ENCODE assay signal across 35 cellular contexts in the genomic region with DNA sequence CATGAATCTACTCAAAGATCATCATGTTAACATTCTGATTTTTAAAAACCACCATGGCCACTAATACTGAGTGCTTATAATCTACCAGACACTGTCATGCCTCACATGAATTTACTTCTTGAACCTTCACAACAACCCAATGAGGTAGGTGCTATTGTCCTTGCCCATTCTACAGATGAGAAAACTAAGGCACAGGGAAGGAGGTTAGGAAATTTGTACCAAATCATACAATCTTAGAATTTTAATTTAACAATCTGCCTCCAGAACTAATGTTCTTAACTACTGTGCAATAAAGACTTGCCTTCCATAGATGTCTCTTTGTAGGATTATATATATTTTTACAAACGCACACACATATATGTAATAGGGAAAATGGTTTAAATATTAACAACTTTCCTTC.
DNase-seq lines count a peak whose midpoint lies in the region; ATAC-seq, FAIRE-seq and TF ChIP-seq lines count a peak whose summit lies in the region.
"Had no signal": no experiment of that assay in that cellular context is flagged by ENCODE, and none has a peak within 500 bp of the region (broad histone marks: within the 10 kb centered on the region; RNA-seq: fewer than 3 reads in every experiment).

No MANE protein-coding gene starts in this region.

- in situ Hi-C loops in HepG2 (cut with HindIII; ENCODE audit: extremely low pct_ligation_motif_present, low pct_unique_long_range_greater_than_20kb): no loop called here
- in situ Hi-C loops in K562 (cut with MboI): no loop called here

- H3K9me1 ChIP-seq in K562 (ENCODE audit: control insufficient read depth, insufficient read depth, low read length): no peaks in the 10 kb centered on the region

- DNase-seq in HepG2 (ENCODE audit: low spot score) (no peak), right lobe of liver (no peak), astrocyte (ENCODE audit: low read depth) (no peak), K562 (ENCODE audit: extremely low read depth in 1 of 4, low spot score in 3 of 4) (no peak), NOMO-1 treated with dmso at 0.1 percent for 144 hours (lab: John Stamatoyannopoulos, UW; ENCODE audit: unreplicated experiment) (no peak), aorta (no peak)
- DNase-seq: 8988T; ACHN; AML-193; BE2C; C1 segment of cervical spinal cord; Caco-2; Calu3; CD4-positive, alpha-beta memory T cell; CD4-positive, alpha-beta T cell; CD8-positive, alpha-beta memory T cell; CD8-positive, alpha-beta T cell; COR-L47; DMS 273 treated with DMSO at 0.1 percent for 48 hours; DMS153; DMS53; DMS79; DMS79 treated with DMSO at 0.1 percent for 48 hours; DND-41; EL had no signal

- BruUV-seq in HepG2 (replicated peaks; lab: Mats Ljungman, UMichigan) (no TSS peak), K562 (replicated peaks; lab: Mats Ljungman, UMichigan) (no TSS peak)

- H3K27me3 Mint-ChIP-seq in astrocyte (ENCODE audit: low read depth, unreplicated experiment): no peaks in the 10 kb centered on the region
- H3K27me3 Mint-ChIP-seq: B cell; CD4-positive, alpha-beta T cell had no signal

- CTCF ChIA-PET in HepG2 (lab: Yijun Ruan, JAX; ENCODE audit: low intra/inter-chr PET ratio, low total read pairs): no interaction called here
- CTCF ChIA-PET in K562 (lab: Yijun Ruan, JAX; ENCODE audit: low intra/inter-chr PET ratio): no interaction called here

- peaks cover 6% of the 10 kb centered on the region; the same call in 1 of the 2 replicates for H3K4me1 ChIP-seq in HepG2 (ENCODE audit: insufficient read depth, low read length)
- H3K4me1 ChIP-seq in right lobe of liver: no peaks in the 10 kb centered on the region
- H3K4me1 ChIP-seq in astrocyte (ENCODE audit: insufficient read depth, low read length): peaks cover 15% of the 10 kb centered on the region
- peaks cover 0 to 5% of the 10 kb centered on the region in 2 experiments; a peak in 1 of 5 replicates for H3K4me1 ChIP-seq in K562 (replicated peaks in 1 of 2; ENCODE audit: control insufficient read depth in 2 of 2, insufficient read depth in 2 of 2, low read length in 2 of 2)
- H3K4me1 ChIP-seq in aorta (ENCODE audit: control insufficient read depth in 1 of 2, insufficient read depth in 2 of 2, low read length in 2 of 2): no peaks in the 10 kb centered on the region
- H3K4me1 ChIP-seq: BLaER1 had no signal

- no peaks in the 10 kb centered on the region for H3K36me3 Mint-ChIP-seq in astrocyte (ENCODE audit: low read depth, unreplicated experiment)
- H3K36me3 Mint-ChIP-seq: CD14-positive monocyte; CD4-positive, alpha-beta memory T cell; CD4-positive, CD25-positive, alpha-beta regulatory T cell; CD8-positive, alpha-beta memory T cell; CD8-positive, alpha-beta T cell had no signal

- no peaks in the 10 kb centered on the region for H3K9me3 ChIP-seq in HepG2 (ENCODE audit: low read length)
- no peaks in the 10 kb centered on the region for H3K9me3 ChIP-seq in right lobe of liver
- H3K9me3 ChIP-seq in astrocyte (ENCODE audit: insufficient read depth, low read depth, low read length): no peaks in the 10 kb centered on the region
- no peaks in the 10 kb centered on the region for H3K9me3 ChIP-seq in K562 (replicated peaks; ENCODE audit: control insufficient read depth, insufficient read depth, low read depth, low read length)
- no peaks in the 10 kb centered on the region for H3K9me3 ChIP-seq in aorta (ENCODE audit: control insufficient read depth, low read length)
- H3K9me3 ChIP-seq: A549; BE2C; BLaER1; BLaER1 treated with 17β-estradiol and CSF1 and Interleukin-3, amounts not matched to agents 10 nM and 100 nM; Caco-2 had no signal

- TF ChIP-seq RAD21 in HepG2 (CRISPR knock-in tag; IDR thresholded peaks at IDR 0.05): no peak
- TF ChIP-seq RAD21 in K562 (CRISPR knock-in tag; conservative IDR thresholded peaks at IDR 0.05 in 1 of 2, IDR thresholded peaks at IDR 0.05 in 1 of 2): no peak

- H4K20me1 ChIP-seq in HepG2 (ENCODE audit: insufficient read depth, low read length) (no peaks in the 10 kb centered on the region), astrocyte (ENCODE audit: insufficient read depth, low read length) (no peaks in the 10 kb centered on the region), K562 (replicated peaks; ENCODE audit: control insufficient read depth, insufficient read depth, low read length) (no peaks in the 10 kb centered on the region)
- H4K20me1 ChIP-seq: BLaER1; BLaER1 treated with 17β-estradiol and CSF1 and Interleukin-3, amounts not matched to agents 10 nM and 100 nM had no signal

- no peaks in the 10 kb centered on the region for H3K9me3 Mint-ChIP-seq in astrocyte (ENCODE audit: unreplicated experiment)
- H3K9me3 Mint-ChIP-seq: CD4-positive, alpha-beta memory T cell; CD4-positive, alpha-beta T cell; CD8-positive, alpha-beta memory T cell; CD8-positive, alpha-beta T cell had no signal

- no peak for ATAC-seq in HepG2
- no peak for ATAC-seq in right lobe of liver
- ATAC-seq in K562: no peak
- ATAC-seq in aorta (ENCODE audit: low FRiP score): no peak
- ATAC-seq: A549; CD8-positive, alpha-beta T cell had no signal

- TF ChIP-seq EP300 in HepG2 (IDR thresholded peaks at IDR 0.05; ENCODE audit: low read depth in 2 of 2, low read length in 2 of 2) (no peak), HepG2 (CRISPR knock-in tag; IDR thresholded peaks at IDR 0.05; ENCODE audit: borderline replicate concordance) (no peak), K562 (IDR thresholded peaks at IDR 0.05; ENCODE audit: low read length) (no peak)

- peaks cover 12% of the 10 kb centered on the region for H3K4me1 Mint-ChIP-seq in astrocyte (ENCODE audit: low read depth, unreplicated experiment)
- H3K4me1 Mint-ChIP-seq: B cell; CD4-positive, alpha-beta memory T cell; CD4-positive, CD25-positive, alpha-beta regulatory T cell; CD8-positive, alpha-beta memory T cell had no signal

- H3K4me3 ChIP-seq in HepG2 (replicated peaks in 1 of 3; ENCODE audit: insufficient read depth in 1 of 3, low read depth in 2 of 3, low read length in 3 of 3): no peak overlapping the region
- no peak overlapping the region for H3K4me3 ChIP-seq in right lobe of liver
- H3K4me3 ChIP-seq in astrocyte (ENCODE audit: insufficient read depth, low read depth, low read length): no peak overlapping the region
- H3K4me3 ChIP-seq in K562: no peak overlapping the region
- H3K4me3 ChIP-seq in aorta (ENCODE audit: low read length in 2 of 2): no peak overlapping the region
- H3K4me3 ChIP-seq: A549; BLaER1; BLaER1 treated with 17β-estradiol and CSF1 and Interleukin-3, amounts not matched to agents 10 nM and 100 nM had no signal

- TF ChIP-seq CTCF in HepG2 (CRISPR knock-in tag; IDR thresholded peaks at IDR 0.05) (no peak), right lobe of liver (IDR thresholded peaks at IDR 0.05) (no peak), astrocyte (IDR thresholded peaks at IDR 0.05; ENCODE audit: insufficient read depth, low read depth, low read length) (no peak), K562 (IDR thresholded peaks at IDR 0.05 in 2 of 3, conservative IDR thresholded peaks at IDR 0.05 in 1 of 3; ENCODE audit: insufficient read depth in 2 of 3, low read depth in 1 of 3, low read length in 3 of 3) (no peak)

- H3K27me3 ChIP-seq in HepG2 (ENCODE audit: control insufficient read depth in 1 of 2, insufficient read depth in 2 of 2, low read length in 2 of 2) (no peaks in the 10 kb centered on the region; a peak in 1 of 5 replicates), right lobe of liver (no peaks in the 10 kb centered on the region), astrocyte (ENCODE audit: insufficient read depth, low read length) (no peaks in the 10 kb centered on the region), K562 (ENCODE audit: control insufficient read depth in 2 of 2, insufficient read depth in 2 of 2, low read length in 2 of 2) (peaks cover 3 to 5% of the 10 kb centered on the region in 2 experiments; a peak in 3 of 5 replicates), aorta (ENCODE audit: control insufficient read depth in 1 of 2, insufficient read depth in 2 of 2, low read length in 1 of 2) (no peaks in the 10 kb centered on the region)
- H3K27me3 ChIP-seq: BE2C; BLaER1; BLaER1 treated with 17β-estradiol and CSF1 and Interleukin-3, amounts not matched to agents 10 nM and 100 nM had no signal

- H3K9ac ChIP-seq in HepG2 (ENCODE audit: insufficient read depth, low read depth, low read length): no peak overlapping the region
- no peak overlapping the region for H3K9ac ChIP-seq in astrocyte (ENCODE audit: low read length)
- H3K9ac ChIP-seq in K562 (ENCODE audit: insufficient read depth in 1 of 2, low read depth in 2 of 2, low read length in 2 of 2): no peak overlapping the region
- H3K9ac ChIP-seq: BLaER1; BLaER1 treated with 17β-estradiol and CSF1 and Interleukin-3, amounts not matched to agents 10 nM and 100 nM had no signal

- H3K36me3 ChIP-seq in HepG2 (replicated peaks in 1 of 2; ENCODE audit: control insufficient read depth in 1 of 2, insufficient read depth in 2 of 2, low read length in 2 of 2) (no peaks in the 10 kb centered on the region), right lobe of liver (no peaks in the 10 kb centered on the region), astrocyte (ENCODE audit: insufficient read depth, low read length) (no peaks in the 10 kb centered on the region), K562 (ENCODE audit: control insufficient read depth, insufficient read depth, low read length) (no peaks in the 10 kb centered on the region), aorta (ENCODE audit: control insufficient read depth in 1 of 2, insufficient read depth in 2 of 2, low read length in 1 of 2) (no peaks in the 10 kb centered on the region)
- H3K36me3 ChIP-seq: BE2C; BLaER1; BLaER1 treated with 17β-estradiol and CSF1 and Interleukin-3, amounts not matched to agents 10 nM and 100 nM had no signal

- POLR2A ChIA-PET in HepG2 (lab: Yijun Ruan, JAX) (no interaction called here), K562 (lab: Yijun Ruan, JAX) (no interaction called here)

- no peak overlapping the region for H3K27ac ChIP-seq in HepG2 (ENCODE audit: extremely low read length, insufficient read depth, low read length)
- H3K27ac ChIP-seq in right lobe of liver: no peak overlapping the region
- no peak overlapping the region for H3K27ac ChIP-seq in astrocyte (ENCODE audit: low read depth, low read length)
- no peak overlapping the region for H3K27ac ChIP-seq in K562 (ENCODE audit: extremely low read depth, low read depth, low read length)
- no peak overlapping the region for H3K27ac ChIP-seq in aorta (ENCODE audit: low read depth in 1 of 2, low read length in 2 of 2)
- H3K27ac ChIP-seq: 22Rv1; BLaER1; BLaER1 treated with 17β-estradiol and CSF1 and Interleukin-3, amounts not matched to agents 10 nM and 100 nM; C4-2B had no signal

- H3K4me2 ChIP-seq in HepG2 (ENCODE audit: low read depth, low read length): no peak overlapping the region
- no peak overlapping the region for H3K4me2 ChIP-seq in astrocyte (ENCODE audit: low read length)
- no peak overlapping the region for H3K4me2 ChIP-seq in K562 (ENCODE audit: insufficient read depth, low read length)
- H3K4me2 ChIP-seq: A549; BLaER1; BLaER1 treated with 17β-estradiol and CSF1 and Interleukin-3, amounts not matched to agents 10 nM and 100 nM had no signal

- no peak for FAIRE-seq in HepG2 (lab: Jason Lieb, UNC)
- no peak for FAIRE-seq in astrocyte (lab: Jason Lieb, UNC)
- no peak for FAIRE-seq in K562 (lab: Jason Lieb, UNC)
- FAIRE-seq: A204.1, A549, D721Med had no signal

- H2AFZ ChIP-seq in HepG2 (ENCODE audit: low read length) (no peak overlapping the region), astrocyte (ENCODE audit: low read depth, low read length) (no peak overlapping the region), K562 (ENCODE audit: low read depth, low read length) (no peak overlapping the region)

- no peaks in the 10 kb centered on the region for H3K79me2 ChIP-seq in HepG2 (ENCODE audit: insufficient read depth, low read length)
- no peaks in the 10 kb centered on the region for H3K79me2 ChIP-seq in astrocyte (ENCODE audit: insufficient read depth, low read length)
- H3K79me2 ChIP-seq in K562 (ENCODE audit: control insufficient read depth, insufficient read depth, low read length): no peaks in the 10 kb centered on the region

- H3K27ac Mint-ChIP-seq in astrocyte (ENCODE audit: unreplicated experiment): peak overlapping the region; percentile 31
- H3K27ac Mint-ChIP-seq: B cell; CD4-positive, alpha-beta T cell; CD4-positive, CD25-positive, alpha-beta regulatory T cell; CD8-positive, alpha-beta T cell had no signal

- 22% methylated on average over 1 of the region's 1 CpG for WGBS in HepG2 (ENCODE audit: low lambda C conversion rate)
- 100% methylated on average over 1 of the region's 1 CpG for WGBS in right lobe of liver (ENCODE audit: insufficient coverage, low coverage, low lambda C conversion rate, missing lambda C conversion rate)
- WGBS in K562 (ENCODE audit: insufficient coverage, low coverage, missing lambda C conversion rate): 11% methylated on average over 1 of the region's 1 CpG
- WGBS in aorta, 2 donors: 95 to 97% methylated on average over 1 of the region's 1 CpG

- intact Hi-C loops in HepG2 (cut with micrococcal nuclease; ENCODE audit: unreplicated experiment): no loop called here
- intact Hi-C loops in right lobe of liver (cut with DNase I): no loop called here
- intact Hi-C loops in K562 (cut with micrococcal nuclease): no loop called here
- intact Hi-C loops in aorta (cut with DNase I): no loop called here

- no peak for TF ChIP-seq POLR2A in HepG2 (IDR thresholded peaks at IDR 0.05; ENCODE audit: insufficient read depth in 1 of 2, low read depth in 2 of 2, low read length in 2 of 2)
- TF ChIP-seq POLR2A in right lobe of liver (IDR thresholded peaks at IDR 0.05): no peak
- no peak for TF ChIP-seq POLR2A in K562 (conservative IDR thresholded peaks at IDR 0.05)

- no peak overlapping the region for H3K4me3 Mint-ChIP-seq in astrocyte (ENCODE audit: unreplicated experiment)
- H3K4me3 Mint-ChIP-seq: B cell; CD14-positive monocyte; CD4-positive, alpha-beta memory T cell; CD4-positive, alpha-beta T cell; CD4-positive, CD25-positive, alpha-beta regulatory T cell; CD8-positive, alpha-beta memory T cell; CD8-positive, alpha-beta T cell had no signal

Comparison
In these comparisons a context has a peak if more than half of its experiments do, and no peak if none do; other contexts are left out.
1. Of the 241 proteins assayed by ChIP-seq in both HepG2 and K562: peak only in HepG2: none; only in K562: ADNP; in both: none; in neither: 240.